Comparison of ENCODE assay signal across 16 cellular contexts in genomic region chr9:34334337-34334824, GRCh38. TPM values are rescaled to one million over a fixed set of nuclear protein-coding genes. Genes with fewer than 3 reads are reported as not detected.
DNase-seq lines count a peak whose midpoint lies in the region; ATAC-seq, FAIRE-seq and TF ChIP-seq lines count a peak whose summit lies in the region.
"Had no signal": no experiment of that assay in that cellular context is flagged by ENCODE, and none has a peak within 500 bp of the region (broad histone marks: within the 10 kb centered on the region; RNA-seq: fewer than 3 reads in every experiment).

No MANE protein-coding gene starts in this region.

- in situ Hi-C loops in HepG2 (cut with HindIII; ENCODE audit: extremely low pct_ligation_motif_present, low pct_unique_long_range_greater_than_20kb): loop anchor here (5.0 kb wide), 1 partner anchor 43 kb away; the partner anchor contains the start of gene MYORG

- H3K27ac Mint-ChIP-seq in naive thymus-derived CD4-positive, alpha-beta T cell: no peak overlapping the region

- H3K9me3 ChIP-seq in HepG2 (ENCODE audit: low read length): no peaks in the 10 kb centered on the region
- no peaks in the 10 kb centered on the region for H3K9me3 ChIP-seq in right lobe of liver
- no peaks in the 10 kb centered on the region for H3K9me3 ChIP-seq in naive thymus-derived CD4-positive, alpha-beta T cell (ENCODE audit: control insufficient read depth in 2 of 3, low read length in 3 of 3)
- H3K9me3 ChIP-seq: heart left ventricle had no signal

- no TSS peak for BruUV-seq in HepG2 (replicated peaks; lab: Mats Ljungman, UMichigan)

- H3K27me3 ChIP-seq in HepG2 (ENCODE audit: control insufficient read depth in 1 of 2, insufficient read depth in 2 of 2, low read length in 2 of 2) (no peaks in the 10 kb centered on the region; a peak in 1 of 5 replicates), right lobe of liver (no peaks in the 10 kb centered on the region), layer of hippocampus (ENCODE audit: control insufficient read depth, insufficient read depth, low read length) (no peaks in the 10 kb centered on the region)
- H3K27me3 ChIP-seq in naive thymus-derived CD4-positive, alpha-beta T cell (ENCODE audit: control insufficient read depth in 2 of 2, insufficient read depth in 2 of 2, low read length in 2 of 2): no peaks in the 10 kb centered on the region
- H3K27me3 ChIP-seq: heart left ventricle had no signal

- TF ChIP-seq RAD21 in HepG2 (CRISPR knock-in tag; IDR thresholded peaks at IDR 0.05): no peak

- intact Hi-C loops in HepG2 (cut with micrococcal nuclease; ENCODE audit: unreplicated experiment): loop anchor here (1.0 to 10.0 kb wide), 3 partner anchors 18 to 268 kb away; no protein-coding TSS in a partner anchor
- intact Hi-C loops in right lobe of liver (cut with DNase I): loop anchor here in 1 of 2 donors (5.0 kb wide), 1 partner anchor 43 kb away; the partner anchor contains the start of gene MYORG
- intact Hi-C loops in naive thymus-derived CD4-positive, alpha-beta T cell (cut with micrococcal nuclease): loop anchor here in 1 of 2 donors (5.0 kb wide), 1 partner anchor 258 kb away; no protein-coding TSS in a partner anchor

- no peak for TF ChIP-seq CTCF in HepG2 (CRISPR knock-in tag; IDR thresholded peaks at IDR 0.05)
- TF ChIP-seq CTCF in right lobe of liver (IDR thresholded peaks at IDR 0.05): no peak

- no peaks in the 10 kb centered on the region for H3K9me3 Mint-ChIP-seq in naive thymus-derived CD4-positive, alpha-beta T cell

- H3K36me3 ChIP-seq in HepG2 (replicated peaks in 1 of 2; ENCODE audit: control insufficient read depth in 1 of 2, insufficient read depth in 2 of 2, low read length in 2 of 2): peaks cover 8 to 10% of the 10 kb centered on the region in 2 experiments; a peak in 4 of 5 replicates
- H3K36me3 ChIP-seq in right lobe of liver: peaks cover 0 to 6% (median 2%) of the 10 kb centered on the region in 4 donors
- peaks cover 5 to 16% (median 9%) of the 10 kb centered on the region in 3 experiments for H3K36me3 ChIP-seq in naive thymus-derived CD4-positive, alpha-beta T cell (ENCODE audit: control insufficient read depth in 2 of 3, insufficient read depth in 3 of 3, low read length in 3 of 3)

- 33% methylated on average over 1 of the region's 1 CpG for WGBS in HepG2 (ENCODE audit: low lambda C conversion rate)
- 27% methylated on average over 1 of the region's 1 CpG for WGBS in right lobe of liver (ENCODE audit: insufficient coverage, low coverage, low lambda C conversion rate, missing lambda C conversion rate)

- no peaks in the 10 kb centered on the region for H3K27me3 Mint-ChIP-seq in naive thymus-derived CD4-positive, alpha-beta T cell

- ATAC-seq in HepG2 (peak; percentile 63), right lobe of liver (no peak)
- ATAC-seq in naive thymus-derived CD4-positive, alpha-beta T cell: no peak

- no peak for FAIRE-seq in HepG2 (lab: Jason Lieb, UNC)

- no peak overlapping the region for H3K4me3 Mint-ChIP-seq in naive thymus-derived CD4-positive, alpha-beta T cell

- CTCF ChIA-PET in HepG2 (lab: Yijun Ruan, JAX; ENCODE audit: low intra/inter-chr PET ratio, low total read pairs): interaction anchor here (7.1 kb wide), 1 partner anchor 44 kb away, joined by 143 read pairs; the partner anchor contains the start of gene MYORG
- CTCF ChIA-PET in naive thymus-derived CD4-positive, alpha-beta T cell (lab: Charles Lee): interaction anchor here (1.0 to 1.7 kb wide), 5 partner anchors 40 to 279 kb away, joined by 3 to 5 read pairs (median 4); partner anchors contain the start of gene MYORG
- CTCF ChIA-PET in HEK293T (lab: Yijun Ruan, JAX): interaction anchor here (1.4 kb wide), 1 partner anchor 43 kb away, joined by 5 read pairs; no protein-coding TSS in a partner anchor

- POLR2A ChIA-PET in HepG2 (lab: Yijun Ruan, JAX): interaction anchor here (1.0 to 7.6 kb wide), 7 partner anchors 9 to 168 kb away, joined by 3 to 162 read pairs (median 10); partner anchors contain the start of gene MYORG
- POLR2A ChIA-PET in naive thymus-derived CD4-positive, alpha-beta T cell (lab: Charles Lee): interaction anchor here (7.8 kb wide), 1 partner anchor 44 kb away, joined by 62 read pairs; the partner anchor contains the start of gene MYORG
- POLR2A ChIA-PET in HEK293T (lab: Yijun Ruan, JAX): no interaction called here

- H3K4me3 ChIP-seq in HepG2 (replicated peaks in 1 of 3; ENCODE audit: insufficient read depth in 1 of 3, low read depth in 2 of 3, low read length in 3 of 3) (peak overlapping the region in 1 of 3 experiments; percentile 49; a peak in 1 of 6 replicates), right lobe of liver (no peak overlapping the region)
- H3K4me3 ChIP-seq in naive thymus-derived CD4-positive, alpha-beta T cell (ENCODE audit: low read length): no peak overlapping the region
- H3K4me3 ChIP-seq: heart left ventricle, lung had no signal

- peaks cover 52% of the 10 kb centered on the region for H3K4me1 ChIP-seq in HepG2 (ENCODE audit: insufficient read depth, low read length)
- H3K4me1 ChIP-seq in right lobe of liver: peaks cover 0 to 32% (median 6%) of the 10 kb centered on the region in 4 donors
- peaks cover 0 to 3% of the 10 kb centered on the region in 2 donors for H3K4me1 ChIP-seq in naive thymus-derived CD4-positive, alpha-beta T cell (ENCODE audit: control insufficient read depth in 2 of 2, insufficient read depth in 2 of 2, low read length in 2 of 2)

- H4K20me1 ChIP-seq in HepG2 (ENCODE audit: insufficient read depth, low read length): no peaks in the 10 kb centered on the region

- TF ChIP-seq POLR2A in HepG2 (IDR thresholded peaks at IDR 0.05; ENCODE audit: insufficient read depth in 1 of 2, low read depth in 2 of 2, low read length in 2 of 2) (no peak), right lobe of liver (IDR thresholded peaks at IDR 0.05) (no peak)

- peaks cover 2% of the 10 kb centered on the region for H3K79me2 ChIP-seq in HepG2 (ENCODE audit: insufficient read depth, low read length)

- TF ChIP-seq EP300 in HepG2 (IDR thresholded peaks at IDR 0.05; ENCODE audit: low read depth in 2 of 2, low read length in 2 of 2) (peak in 1 of 2 experiments; percentile 76; a peak in 2 of 4 replicates), HepG2 (CRISPR knock-in tag; IDR thresholded peaks at IDR 0.05; ENCODE audit: borderline replicate concordance) (no peak; the same call in 1 of the 2 replicates)

- peak overlapping the region; percentile 68 for H3K27ac ChIP-seq in HepG2 (ENCODE audit: extremely low read length, insufficient read depth, low read length)
- peak overlapping the region in 1 of 3 donors; percentile 16 for H3K27ac ChIP-seq in right lobe of liver
- H3K27ac ChIP-seq in layer of hippocampus (ENCODE audit: low read depth, low read length): peak overlapping the region; percentile 90
- no peak overlapping the region for H3K27ac ChIP-seq in naive thymus-derived CD4-positive, alpha-beta T cell (ENCODE audit: low read depth, low read length)

- DNase-seq in HepG2 (ENCODE audit: low spot score) (peak; percentile 89), right lobe of liver (no peak), cerebellar cortex (ENCODE audit: low spot score) (peak; percentile 30), NCI-H2227 treated with DMSO at 0.1 percent for 48 hours (lab: John Stamatoyannopoulos, UW) (no peak), AML-193 (lab: John Stamatoyannopoulos, UW) (no peak), HEK293T (ENCODE audit: extremely low spot score) (no peak)
- no peak for DNase-seq in naive thymus-derived CD4-positive, alpha-beta T cell
- DNase-seq: activated naive CD4-positive, alpha-beta T cell; DMS79 treated with DMSO at 0.1 percent for 48 hours; heart left ventricle; NCI-H1092 treated with DMSO at 0.1 percent for 48 hours; NCI-H524 treated with DMSO at 0.1 percent for 48 hours; stimulated activated CD4-positive, alpha-beta T cell treated with anti-CD3 and anti-CD28 coated beads, Interleukin-15, amount 100 ng/mL, for 24 hours; trophoblast cell had no signal

- H3K9ac ChIP-seq in HepG2 (ENCODE audit: insufficient read depth, low read depth, low read length): peak overlapping the region; percentile 59

- H2AFZ ChIP-seq in HepG2 (ENCODE audit: low read length): no peak overlapping the region

- H3K4me2 ChIP-seq in HepG2 (ENCODE audit: low read depth, low read length): peak overlapping the region; percentile 71

- peaks cover 14 to 31% (median 28%) of the 10 kb centered on the region in 7 donors for H3K4me1 Mint-ChIP-seq in naive thymus-derived CD4-positive, alpha-beta T cell

- H3K36me3 Mint-ChIP-seq in naive thymus-derived CD4-positive, alpha-beta T cell: peaks cover 0 to 9% (median 3%) of the 10 kb centered on the region in 5 donors

RNA-seq across cellular contexts. Expression of gene NUDT2, which starts 5.0 kb away (rescaled TPM):
- total RNA-seq in HepG2 (2016; rRNA removed; fragmentation: Illumina TruSeq; extraction: Trizol): 19.9 and 28.0 TPM in 2 replicates
- total RNA-seq in HepG2 (2016; cell fraction: cytosol; rRNA removed; fragmentation: Illumina TruSeq; extraction: Trizol; ENCODE audit: low read depth): 10.3 and 10.9 TPM in 2 replicates
- 19.3 and 30.3 TPM in 2 replicates for total RNA-seq in HepG2 (2016; cell fraction: insoluble cytoplasmic fraction; rRNA removed; fragmentation: Illumina TruSeq; extraction: Trizol)
- 15.4 and 16.7 TPM in 2 replicates for total RNA-seq in HepG2 (2016; cell fraction: membrane; rRNA removed; fragmentation: Illumina TruSeq; extraction: Trizol)
- 7.0 and 9.3 TPM in 2 replicates for total RNA-seq in HepG2 (2016; cell fraction: nucleus; rRNA removed; fragmentation: Illumina TruSeq; extraction: Trizol)
- polyA plus RNA-seq in HepG2 (2011; rRNA removed): 19.9 and 24.6 TPM in 2 replicates
- polyA plus RNA-seq in HepG2 (2011; cell fraction: cytosol; rRNA removed): 24.3 and 27.3 TPM in 2 replicates
- polyA plus RNA-seq in HepG2 (2011; cell fraction: nucleus; rRNA removed): 6.9 and 7.0 TPM in 2 replicates
- polyA plus RNA-seq in HepG2 (2012): 11.3 and 13.8 TPM in 2 replicates
- 7.8 and 8.4 TPM in 2 replicates for polyA plus RNA-seq in HepG2 (2016; cell fraction: cytosol; fragmentation: Illumina TruSeq; extraction: Trizol; ENCODE audit: low read depth)
- 22.0 and 27.3 TPM in 2 replicates for polyA plus RNA-seq in HepG2 (2016; cell fraction: insoluble cytoplasmic fraction; fragmentation: Illumina TruSeq; extraction: Trizol; ENCODE audit: low read depth)
- polyA plus RNA-seq in HepG2 (2016; cell fraction: membrane; fragmentation: Illumina TruSeq; extraction: Trizol; ENCODE audit: low read depth): 11.0 and 15.4 TPM in 2 replicates
- 13.5 and 15.5 TPM in 2 replicates for polyA plus RNA-seq in HepG2 (2016; cell fraction: nucleus; fragmentation: Illumina TruSeq; extraction: Trizol; ENCODE audit: insufficient read depth, low read depth)
- 12.3 and 17.3 TPM in 2 replicates for polyA minus RNA-seq in HepG2 (2011; rRNA and poly(A)+ RNA removed; ENCODE audit: low replicate concordance)
- polyA minus RNA-seq in HepG2 (2011; cell fraction: cytosol; rRNA and poly(A)+ RNA removed): 3.1 and 4.8 TPM in 2 replicates
- polyA minus RNA-seq in HepG2 (2011; cell fraction: nucleus; rRNA and poly(A)+ RNA removed): 3.5 and 5.1 TPM in 2 replicates
- 10 to 100 TPM in 4 of 6 experiments, 1 to 10 TPM in 2; 4.9 to 13.7 (median 11.2) TPM for total RNA-seq in right lobe of liver
- 10 to 100 TPM in 4 of 5 experiments, 1 to 10 TPM in 1; 7.5 to 30.0 (median 22.7) TPM for total RNA-seq in naive thymus-derived CD4-positive, alpha-beta T cell
- polyA plus RNA-seq in naive thymus-derived CD4-positive, alpha-beta T cell: 10 to 100 TPM; 27.7 to 63.3 TPM

RNA-seq across cellular contexts. Expression of gene KIF24, which starts 5.3 kb away (rescaled TPM):
- total RNA-seq in HepG2 (2016; rRNA removed; fragmentation: Illumina TruSeq; extraction: Trizol) (2.8 and 3.0 TPM in 2 replicates), right lobe of liver (under 1 TPM; 0.14 to 0.74 (median 0.24) TPM)
- total RNA-seq in HepG2 (2016; cell fraction: cytosol; rRNA removed; fragmentation: Illumina TruSeq; extraction: Trizol; ENCODE audit: low read depth): 0.61 and 0.79 TPM in 2 replicates
- 2.9 and 3.1 TPM in 2 replicates for total RNA-seq in HepG2 (2016; cell fraction: insoluble cytoplasmic fraction; rRNA removed; fragmentation: Illumina TruSeq; extraction: Trizol)
- total RNA-seq in HepG2 (2016; cell fraction: membrane; rRNA removed; fragmentation: Illumina TruSeq; extraction: Trizol): 0.96 and 1.1 TPM in 2 replicates
- total RNA-seq in HepG2 (2016; cell fraction: nucleus; rRNA removed; fragmentation: Illumina TruSeq; extraction: Trizol): 4.0 and 4.2 TPM in 2 replicates
- polyA plus RNA-seq in HepG2 (2011; rRNA removed): 1.1 TPM in 2 replicates
- 0.53 and 0.70 TPM in 2 replicates for polyA plus RNA-seq in HepG2 (2011; cell fraction: cytosol; rRNA removed)
- polyA plus RNA-seq in HepG2 (2011; cell fraction: nucleus; rRNA removed): 1.7 and 1.9 TPM in 2 replicates
- 0.40 and 0.67 TPM in 2 replicates for polyA plus RNA-seq in HepG2 (2012)
- polyA plus RNA-seq in HepG2 (2016; cell fraction: cytosol; fragmentation: Illumina TruSeq; extraction: Trizol; ENCODE audit: low read depth): 0.29 and 0.34 TPM in 2 replicates
- polyA plus RNA-seq in HepG2 (2016; cell fraction: insoluble cytoplasmic fraction; fragmentation: Illumina TruSeq; extraction: Trizol; ENCODE audit: low read depth): 1.7 and 2.2 TPM in 2 replicates
- polyA plus RNA-seq in HepG2 (2016; cell fraction: membrane; fragmentation: Illumina TruSeq; extraction: Trizol; ENCODE audit: low read depth): 0.55 and 0.58 TPM in 2 replicates
- 3.6 and 4.2 TPM in 2 replicates for polyA plus RNA-seq in HepG2 (2016; cell fraction: nucleus; fragmentation: Illumina TruSeq; extraction: Trizol; ENCODE audit: insufficient read depth, low read depth)
- polyA minus RNA-seq in HepG2 (2011; rRNA and poly(A)+ RNA removed; ENCODE audit: low replicate concordance): 2.8 and 24.8 TPM in 2 replicates
- polyA minus RNA-seq in HepG2 (2011; cell fraction: cytosol; rRNA and poly(A)+ RNA removed): 0.89 and 1.1 TPM in 2 replicates
- polyA minus RNA-seq in HepG2 (2011; cell fraction: nucleus; rRNA and poly(A)+ RNA removed): 2.9 and 4.0 TPM in 2 replicates
- 1 to 10 TPM in 1 of 5 experiments, under 1 TPM in 4; 0.11 to 6.0 (median 0.35) TPM for total RNA-seq in naive thymus-derived CD4-positive, alpha-beta T cell
- polyA plus RNA-seq in naive thymus-derived CD4-positive, alpha-beta T cell: under 1 TPM; 0.19 to 0.23 TPM

RNA-seq across cellular contexts. Expression of gene MYORG, which starts 42.3 kb away (rescaled TPM):
- total RNA-seq in HepG2 (2016; rRNA removed; fragmentation: Illumina TruSeq; extraction: Trizol) (14.3 and 22.4 TPM in 2 replicates), right lobe of liver (10 to 100 TPM; 27.1 to 73.6 (median 36.0) TPM)
- 1.7 and 2.0 TPM in 2 replicates for total RNA-seq in HepG2 (2016; cell fraction: cytosol; rRNA removed; fragmentation: Illumina TruSeq; extraction: Trizol; ENCODE audit: low read depth)
- total RNA-seq in HepG2 (2016; cell fraction: insoluble cytoplasmic fraction; rRNA removed; fragmentation: Illumina TruSeq; extraction: Trizol): 12.6 and 22.5 TPM in 2 replicates
- 9.5 and 9.9 TPM in 2 replicates for total RNA-seq in HepG2 (2016; cell fraction: membrane; rRNA removed; fragmentation: Illumina TruSeq; extraction: Trizol)
- 28.9 and 34.2 TPM in 2 replicates for total RNA-seq in HepG2 (2016; cell fraction: nucleus; rRNA removed; fragmentation: Illumina TruSeq; extraction: Trizol)
- polyA plus RNA-seq in HepG2 (2011; rRNA removed): 11.1 and 11.9 TPM in 2 replicates
- polyA plus RNA-seq in HepG2 (2011; cell fraction: cytosol; rRNA removed): 12.3 and 12.9 TPM in 2 replicates
- polyA plus RNA-seq in HepG2 (2011; cell fraction: nucleus; rRNA removed): 10.1 and 11.3 TPM in 2 replicates
- 29.5 and 34.5 TPM in 2 replicates for polyA plus RNA-seq in HepG2 (2012)
- 1.9 and 2.0 TPM in 2 replicates for polyA plus RNA-seq in HepG2 (2016; cell fraction: cytosol; fragmentation: Illumina TruSeq; extraction: Trizol; ENCODE audit: low read depth)
- polyA plus RNA-seq in HepG2 (2016; cell fraction: insoluble cytoplasmic fraction; fragmentation: Illumina TruSeq; extraction: Trizol; ENCODE audit: low read depth): 14.7 and 17.6 TPM in 2 replicates
- polyA plus RNA-seq in HepG2 (2016; cell fraction: membrane; fragmentation: Illumina TruSeq; extraction: Trizol; ENCODE audit: low read depth): 4.6 and 5.0 TPM in 2 replicates
- polyA plus RNA-seq in HepG2 (2016; cell fraction: nucleus; fragmentation: Illumina TruSeq; extraction: Trizol; ENCODE audit: insufficient read depth, low read depth): 47.4 and 50.2 TPM in 2 replicates
- 4.7 and 30.4 TPM in 2 replicates for polyA minus RNA-seq in HepG2 (2011; rRNA and poly(A)+ RNA removed; ENCODE audit: low replicate concordance)
- polyA minus RNA-seq in HepG2 (2011; cell fraction: cytosol; rRNA and poly(A)+ RNA removed): 24.9 and 26.6 TPM in 2 replicates
- polyA minus RNA-seq in HepG2 (2011; cell fraction: nucleus; rRNA and poly(A)+ RNA removed): 5.0 and 6.7 TPM in 2 replicates
- 1 to 10 TPM in 2 of 5 experiments, under 1 TPM in 3; 0.60 to 1.9 (median 0.78) TPM for total RNA-seq in naive thymus-derived CD4-positive, alpha-beta T cell
- 1 to 10 TPM in 1 of 2 donors, under 1 TPM in 1; 0.28 to 1.4 TPM for polyA plus RNA-seq in naive thymus-derived CD4-positive, alpha-beta T cell

Comparison
In these comparisons a context has a peak if more than half of its experiments do, and no peak if none do; other contexts are left out.
1. DNase-seq: peak in HepG2 (single experiment) and cerebellar cortex (single experiment); none in right lobe of liver (0 of 3), NCI-H2227 treated with DMSO at 0.1 percent for 48 hours (single experiment), naive thymus-derived CD4-positive, alpha-beta T cell (0 of 9), AML-193 (0 of 2) and HEK293T (single experiment).